Comparison of ENCODE assay signal across 8 cellular contexts in the genomic region with DNA sequence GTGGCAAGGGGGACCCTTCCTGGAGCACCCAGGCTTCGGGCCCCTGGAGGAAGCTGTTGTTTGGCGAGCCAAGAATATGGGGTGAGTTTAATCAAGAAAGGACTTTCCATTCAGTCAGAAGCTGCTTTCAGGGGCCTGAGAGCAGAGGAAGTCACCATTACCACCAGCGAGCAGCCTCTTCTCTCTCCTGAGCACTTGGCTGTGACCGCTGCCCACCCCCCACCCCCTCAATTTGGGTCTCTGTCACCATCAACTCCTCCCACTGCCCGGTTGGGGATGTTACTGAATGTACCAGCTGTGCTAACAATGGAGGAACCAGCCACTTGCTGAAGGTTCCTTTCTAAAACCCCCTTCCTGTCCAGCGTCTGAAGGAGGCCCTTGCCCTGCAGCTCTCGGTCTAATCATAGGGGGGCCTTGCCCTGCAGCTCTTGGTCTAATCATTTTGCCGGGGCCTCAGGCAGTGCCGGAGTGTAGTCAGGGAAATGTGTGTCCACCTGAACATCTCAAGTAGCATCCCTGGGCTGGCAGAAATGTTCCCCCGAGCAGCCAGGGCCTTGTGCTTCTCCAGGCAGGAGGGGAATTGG. TPM values are rescaled to one million over a fixed set of nuclear protein-coding genes. Genes with fewer than 3 reads are reported as not detected.
DNase-seq lines count a peak whose midpoint lies in the region; ATAC-seq and TF ChIP-seq lines count a peak whose summit lies in the region.
"Had no signal": no experiment of that assay in that cellular context is flagged by ENCODE, and none has a peak within 500 bp of the region (broad histone marks: within the 10 kb centered on the region; RNA-seq: fewer than 3 reads in every experiment).

No MANE protein-coding gene starts in this region.

- no peaks in the 10 kb centered on the region for H3K27me3 ChIP-seq in colonic mucosa

- no peaks in the 10 kb centered on the region for H3K9me3 ChIP-seq in colonic mucosa

- H3K4me3 ChIP-seq in colonic mucosa: peak overlapping the region; percentile 40

- H3K27ac ChIP-seq in colonic mucosa: peak overlapping the region; percentile 64

- no peaks in the 10 kb centered on the region for H3K27me3 Mint-ChIP-seq in stimulated activated memory B cell treated with anti-CD40 and anti-IgM and Interleukin-4, amounts not matched to agents 10 μg/mL and 1 μg/mL and 100 μg/mL, for 72 hours

- H3K4me1 Mint-ChIP-seq in stimulated activated memory B cell treated with anti-CD40 and anti-IgM and Interleukin-4, amounts not matched to agents 10 μg/mL and 1 μg/mL and 100 μg/mL, for 72 hours: peaks cover 63% of the 10 kb centered on the region

- peak overlapping the region; percentile 54 to 65 for H3K9ac ChIP-seq in colonic mucosa (ENCODE audit: low read depth in 2 of 2, low read length in 2 of 2)

- intact Hi-C loops in colonic mucosa (cut with DNase I): no loop called here

- peaks cover 5% of the 10 kb centered on the region for H3K4me1 ChIP-seq in colonic mucosa

- DNase-seq in colonic mucosa (no peak), superior temporal gyrus (ENCODE audit: extremely low spot score) (no peak), ACHN (no peak), GOT3 (lab: John Stamatoyannopoulos, UW) (no peak)

- peak overlapping the region; percentile 99 for H3K4me3 Mint-ChIP-seq in stimulated activated memory B cell treated with anti-CD40 and anti-IgM and Interleukin-4, amounts not matched to agents 10 μg/mL and 1 μg/mL and 100 μg/mL, for 72 hours

- peak; percentile 12 for ATAC-seq in GM18870 (IDR thresholded peaks at IDR 0.05; ENCODE audit: unreplicated experiment)
- peak; percentile 10 for ATAC-seq in HG03460 (IDR thresholded peaks at IDR 0.05; ENCODE audit: unreplicated experiment)
- peak; percentile 58 for ATAC-seq in stimulated activated memory B cell treated with anti-CD40 and anti-IgM and Interleukin-4, amounts not matched to agents 10 μg/mL and 1 μg/mL and 100 μg/mL, for 72 hours

- TF ChIP-seq CTCF in colonic mucosa (IDR thresholded peaks at IDR 0.05): no peak

- no peaks in the 10 kb centered on the region for H3K36me3 ChIP-seq in colonic mucosa

- peak overlapping the region; percentile 95 for H3K27ac Mint-ChIP-seq in stimulated activated memory B cell treated with anti-CD40 and anti-IgM and Interleukin-4, amounts not matched to agents 10 μg/mL and 1 μg/mL and 100 μg/mL, for 72 hours

- H3K9me3 Mint-ChIP-seq in stimulated activated memory B cell treated with anti-CD40 and anti-IgM and Interleukin-4, amounts not matched to agents 10 μg/mL and 1 μg/mL and 100 μg/mL, for 72 hours: no peaks in the 10 kb centered on the region

- in situ Hi-C loops in ACHN (cut with HindIII; ENCODE audit: low pct_ligation_motif_present, low pct_unique_long_range_greater_than_20kb, low sequenced_read_pairs): no loop called here

- H3K36me3 Mint-ChIP-seq in stimulated activated memory B cell treated with anti-CD40 and anti-IgM and Interleukin-4, amounts not matched to agents 10 μg/mL and 1 μg/mL and 100 μg/mL, for 72 hours: peaks cover 51% of the 10 kb centered on the region

RNA-seq across cellular contexts. Expression of a gene that starts 1.0 kb away (rescaled TPM):
- 1 to 10 TPM; 6.5 to 7.1 TPM for total RNA-seq in colonic mucosa

RNA-seq across cellular contexts. Expression of a gene that starts 28.6 kb away (rescaled TPM):
- not detected for total RNA-seq in colonic mucosa
- total RNA-seq: NCI-H460 had no signal

RNA-seq across cellular contexts. Expression of a gene that starts 48.0 kb away (rescaled TPM):
- 10 to 100 TPM; 25.6 to 34.0 TPM for total RNA-seq in colonic mucosa
